ENCODE assay signal across 9 cellular contexts in the genomic region with DNA sequence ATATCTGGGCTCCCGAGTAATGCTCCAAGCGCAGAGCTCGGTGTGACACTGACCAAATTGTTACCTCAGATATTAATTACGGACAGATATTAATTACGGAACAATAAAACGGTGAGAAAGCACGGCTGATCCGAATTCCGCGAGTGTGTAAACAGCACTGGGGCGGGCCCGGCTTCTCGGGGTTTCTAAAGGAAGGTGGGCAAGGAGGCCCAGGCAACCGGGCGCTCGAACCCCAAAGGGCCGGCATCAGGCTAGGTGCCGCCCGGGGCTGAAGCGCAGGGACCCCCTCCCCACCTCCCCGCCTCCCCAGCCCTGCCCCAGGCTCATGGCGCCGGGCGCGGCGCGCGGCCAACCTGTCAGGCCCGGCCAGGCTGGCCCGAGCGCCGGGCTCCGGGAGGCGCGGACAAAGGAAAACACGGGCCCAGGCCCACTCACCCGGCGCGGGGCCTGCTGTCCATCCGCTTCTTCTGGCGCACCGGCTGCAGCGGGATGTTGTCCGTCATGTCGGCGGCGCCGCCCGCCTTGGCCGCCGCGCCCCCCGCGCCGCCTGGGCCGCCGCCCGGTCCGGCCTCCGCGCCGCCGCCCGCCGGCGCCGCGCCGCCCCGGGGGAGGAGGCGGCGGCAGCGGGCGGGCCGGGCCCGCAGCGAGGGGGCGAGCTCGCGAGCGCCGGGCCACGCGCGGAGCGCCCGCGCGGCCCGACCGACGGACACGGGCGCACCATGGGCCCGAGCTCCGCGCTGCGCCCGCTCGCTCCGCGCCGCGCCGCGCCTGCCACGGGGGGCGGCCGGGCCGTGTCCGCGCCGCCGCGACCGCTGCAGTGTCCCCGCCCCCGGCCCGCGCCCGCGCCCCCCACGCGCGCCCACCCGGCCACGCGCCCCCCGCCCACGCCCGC. TPM values are rescaled to one million over a fixed set of nuclear protein-coding genes. Genes with fewer than 3 reads are reported as not detected.
A peak's percentile ranks its signal among the peaks of the same experiment; 100 is the strongest.
DNase-seq lines count a peak whose midpoint lies in the region; ATAC-seq and TF ChIP-seq lines count a peak whose summit lies in the region.
"Had no signal": no experiment of that assay in that cellular context is flagged by ENCODE, and none has a peak within 500 bp of the region (broad histone marks: within the 10 kb centered on the region; RNA-seq: fewer than 3 reads in every experiment).

A gene with protein sequence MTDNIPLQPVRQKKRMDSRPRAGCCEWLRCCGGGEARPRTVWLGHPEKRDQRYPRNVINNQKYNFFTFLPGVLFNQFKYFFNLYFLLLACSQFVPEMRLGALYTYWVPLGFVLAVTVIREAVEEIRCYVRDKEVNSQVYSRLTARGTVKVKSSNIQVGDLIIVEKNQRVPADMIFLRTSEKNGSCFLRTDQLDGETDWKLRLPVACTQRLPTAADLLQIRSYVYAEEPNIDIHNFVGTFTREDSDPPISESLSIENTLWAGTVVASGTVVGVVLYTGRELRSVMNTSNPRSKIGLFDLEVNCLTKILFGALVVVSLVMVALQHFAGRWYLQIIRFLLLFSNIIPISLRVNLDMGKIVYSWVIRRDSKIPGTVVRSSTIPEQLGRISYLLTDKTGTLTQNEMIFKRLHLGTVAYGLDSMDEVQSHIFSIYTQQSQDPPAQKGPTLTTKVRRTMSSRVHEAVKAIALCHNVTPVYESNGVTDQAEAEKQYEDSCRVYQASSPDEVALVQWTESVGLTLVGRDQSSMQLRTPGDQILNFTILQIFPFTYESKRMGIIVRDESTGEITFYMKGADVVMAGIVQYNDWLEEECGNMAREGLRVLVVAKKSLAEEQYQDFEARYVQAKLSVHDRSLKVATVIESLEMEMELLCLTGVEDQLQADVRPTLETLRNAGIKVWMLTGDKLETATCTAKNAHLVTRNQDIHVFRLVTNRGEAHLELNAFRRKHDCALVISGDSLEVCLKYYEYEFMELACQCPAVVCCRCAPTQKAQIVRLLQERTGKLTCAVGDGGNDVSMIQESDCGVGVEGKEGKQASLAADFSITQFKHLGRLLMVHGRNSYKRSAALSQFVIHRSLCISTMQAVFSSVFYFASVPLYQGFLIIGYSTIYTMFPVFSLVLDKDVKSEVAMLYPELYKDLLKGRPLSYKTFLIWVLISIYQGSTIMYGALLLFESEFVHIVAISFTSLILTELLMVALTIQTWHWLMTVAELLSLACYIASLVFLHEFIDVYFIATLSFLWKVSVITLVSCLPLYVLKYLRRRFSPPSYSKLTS (minus strand): TSS at position 524 of the 892 bp plus-strand sequence. CDS start 21 bp downstream, at position 503.

- H3K4me1 Mint-ChIP-seq in naive thymus-derived CD8-positive, alpha-beta T cell = peaks cover 7 to 13% (median 10%) of the 10 kb centered on the region in 4 donors

- peaks cover 0 to 2% (median 0%) of the 10 kb centered on the region in 9 donors for H3K9me3 Mint-ChIP-seq in naive thymus-derived CD8-positive, alpha-beta T cell
- H3K9me3 Mint-ChIP-seq: activated naive CD4-positive, alpha-beta T cell treated with anti-CD3 and anti-CD28 coated beads, Interleukin-2, amount 50 U/mL, for 72 hours had no signal

- no peak for ATAC-seq in naive thymus-derived CD8-positive, alpha-beta T cell
- no peak for ATAC-seq in GM21717 (IDR thresholded peaks at IDR 0.05; ENCODE audit: unreplicated experiment)

- TF ChIP-seq CTCF in VCaP (conservative IDR thresholded peaks at IDR 0.05) = peak; percentile 28; the same call in 1 of the 2 replicates

- peak within 1 kb of the TSS; percentile 46 to 87 (median 72) for H3K4me3 Mint-ChIP-seq in naive thymus-derived CD8-positive, alpha-beta T cell

- POLR2A ChIA-PET in naive thymus-derived CD8-positive, alpha-beta T cell (lab: Charles Lee) = no interaction called here

- peak within 1 kb of the TSS in 2 of 10 donors; percentile 20 to 23 for H3K27ac Mint-ChIP-seq in naive thymus-derived CD8-positive, alpha-beta T cell
- H3K27ac Mint-ChIP-seq: activated naive CD4-positive, alpha-beta T cell treated with anti-CD3 and anti-CD28 coated beads, Interleukin-2, amount 50 U/mL, for 72 hours had no signal

- peaks cover 0 to 5% (median 5%) of the 10 kb centered on the region in 3 donors for H3K36me3 Mint-ChIP-seq in naive thymus-derived CD8-positive, alpha-beta T cell

- peaks cover 20 to 42% (median 31%) of the 10 kb centered on the region in 5 donors for H3K27me3 Mint-ChIP-seq in naive thymus-derived CD8-positive, alpha-beta T cell

- DNase-seq in NCI-H82 (lab: John Stamatoyannopoulos, UW) (peak; percentile 47), NCI-H82 treated with DMSO at 0.1 percent for 48 hours (lab: John Stamatoyannopoulos, UW; ENCODE audit: unreplicated experiment) (no peak), fibroblast of peridontal ligament (ENCODE audit: extremely low read depth) (peak; percentile 12)
- DNase-seq in naive thymus-derived CD8-positive, alpha-beta T cell = no peak
- DNase-seq in effector CD8-positive, alpha-beta T cell (lab: John Stamatoyannopoulos, UW) = no peak
- no peak for DNase-seq in activated CD4-positive, CD25-positive, alpha-beta regulatory T cell treated with anti-CD3 and anti-CD28 coated beads, Interleukin-2, amount 50 U/mL, for 72 hours

- peak within 1 kb of the TSS; percentile 95 for H3K27ac ChIP-seq in VCaP

RNA-seq across cellular contexts. Expression of the gene that starts here (rescaled TPM):
- total RNA-seq in naive thymus-derived CD8-positive, alpha-beta T cell = under 1 TPM; 0.08 to 0.19 TPM
- polyA plus RNA-seq in naive thymus-derived CD8-positive, alpha-beta T cell = not detected

Comparison
In these comparisons a context has a peak if more than half of its experiments do, and no peak if none do; other contexts are left out.
1. DNase-seq: peak in NCI-H82 (single experiment) and fibroblast of peridontal ligament (single experiment); none in NCI-H82 treated with DMSO at 0.1 percent for 48 hours (single experiment), naive thymus-derived CD8-positive, alpha-beta T cell (0 of 10), effector CD8-positive, alpha-beta T cell (single experiment) and activated CD4-positive, CD25-positive, alpha-beta regulatory T cell treated with anti-CD3 and anti-CD28 coated beads, Interleukin-2, amount 50 U/mL, for 72 hours (single experiment).